Comparison of ENCODE assay signal across 13 cellular contexts in genomic region chr9:88742483-88742882, GRCh38.
DNase-seq lines count a peak whose midpoint lies in the region; ATAC-seq, FAIRE-seq and TF ChIP-seq lines count a peak whose summit lies in the region.
"Had no signal": no experiment of that assay in that cellular context is flagged by ENCODE, and none has a peak within 500 bp of the region (broad histone marks: within the 10 kb centered on the region; RNA-seq: fewer than 3 reads in every experiment).

No MANE protein-coding gene starts in this region.

- no peak overlapping the region for H2AFZ ChIP-seq in mesenchymal stem cell (ENCODE audit: low read depth, low read length)

- no peak for ATAC-seq in GM18873 (IDR thresholded peaks at IDR 0.05; ENCODE audit: low FRiP score, unreplicated experiment)

- H3K36me3 ChIP-seq in mesenchymal stem cell (ENCODE audit: control insufficient read depth in 1 of 2, insufficient read depth in 2 of 2, low read depth in 1 of 2, low read length in 2 of 2): no peaks in the 10 kb centered on the region
- H3K36me3 ChIP-seq in vagina: no peaks in the 10 kb centered on the region
- H3K36me3 ChIP-seq: HAP-1 had no signal

- peak overlapping the region; percentile 56 to 96 for H3K18ac ChIP-seq in mesenchymal stem cell (ENCODE audit: low read depth in 1 of 2, low read length in 2 of 2)

- peak overlapping the region; percentile 29 to 81 for H3K4ac ChIP-seq in mesenchymal stem cell (ENCODE audit: low read depth in 1 of 2, low read length in 2 of 2)

- H3K14ac ChIP-seq in mesenchymal stem cell (ENCODE audit: low read length in 2 of 2): peak overlapping the region in 1 of 2 experiments; percentile 78

- H3K79me1 ChIP-seq in mesenchymal stem cell (replicated peaks; ENCODE audit: low read length, poor library complexity, severe bottlenecking): no peaks in the 10 kb centered on the region

- TF ChIP-seq CTCF in HFF-Myc (IDR thresholded peaks at IDR 0.05; ENCODE audit: low read depth, low read length, missing control alignments) (no peak), vagina (IDR thresholded peaks at IDR 0.05) (no peak)

- peak overlapping the region; percentile 29 to 100 for H2BK12ac ChIP-seq in mesenchymal stem cell (ENCODE audit: low read length in 2 of 2)

- H3K9me3 ChIP-seq in mesenchymal stem cell (ENCODE audit: control insufficient read depth, low read length): no peaks in the 10 kb centered on the region
- H3K9me3 ChIP-seq in vagina: no peaks in the 10 kb centered on the region
- H3K9me3 ChIP-seq: HAP-1 had no signal

- H4K91ac ChIP-seq in mesenchymal stem cell (ENCODE audit: low read length): peak overlapping the region; percentile 36

- no peak overlapping the region for H2BK5ac ChIP-seq in mesenchymal stem cell (ENCODE audit: low read depth, low read length, poor library complexity, severe bottlenecking)

- H3K27ac ChIP-seq in mesenchymal stem cell (ENCODE audit: low read length, poor library complexity, severe bottlenecking): no peak overlapping the region
- H3K27ac ChIP-seq in vagina: peak overlapping the region; percentile 2

- TF ChIP-seq POLR2A in vagina (IDR thresholded peaks at IDR 0.05): no peak

- no peak overlapping the region for H3K4me2 ChIP-seq in mesenchymal stem cell (ENCODE audit: low read length, poor library complexity, severe bottlenecking)

- H3K4me1 ChIP-seq in mesenchymal stem cell (ENCODE audit: control insufficient read depth, insufficient read depth, low read depth, low read length) (peaks cover 10% of the 10 kb centered on the region), vagina (peaks cover 54% of the 10 kb centered on the region)
- H3K4me1 ChIP-seq: HAP-1 had no signal

- H3K27me3 ChIP-seq in mesenchymal stem cell (ENCODE audit: control insufficient read depth in 1 of 2, insufficient read depth in 1 of 2, low read length in 2 of 2) (no peaks in the 10 kb centered on the region), vagina (no peaks in the 10 kb centered on the region)

- peak overlapping the region; percentile 16 for H4K8ac ChIP-seq in mesenchymal stem cell (ENCODE audit: low read length)

- no peak overlapping the region for H2AK5ac ChIP-seq in mesenchymal stem cell (ENCODE audit: low read length, severe bottlenecking)

- 70% methylated on average over 6 of the region's 6 CpGs for WGBS in mesenchymal stem cell

- peak; percentile 49 for DNase-seq in HFF-Myc (ENCODE audit: extremely low read depth, low read depth)
- peak; percentile 93 for DNase-seq in dedifferentiated amniotic fluid mesenchymal stem cell (ENCODE audit: extremely low spot score)
- DNase-seq in mesenchymal stem cell: no peak
- DNase-seq in vagina (ENCODE audit: extremely low spot score in 2 of 2): no peak
- no peak for DNase-seq in RCC 7860 (ENCODE audit: low spot score)
- DNase-seq in LoVo (ENCODE audit: low spot score): no peak
- DNase-seq: DMS 273 treated with DMSO at 0.1 percent for 48 hours; glutamatergic neuron; NCI-H2029 treated with DMSO at 0.1 percent for 48 hours; stimulated activated CD4-positive, alpha-beta T cell treated with anti-CD3 and anti-CD28 coated beads, Interleukin-1b, Interleukin-23, amount 100 ng/mL, for 48 hours; stimulated activated naive CD4-positive, alpha-beta T cell treated with Interleukin-2 at 50 U/mL for 16 hours had no signal

- no peak overlapping the region for H3K4me3 ChIP-seq in HFF-Myc (replicated peaks; ENCODE audit: low read depth, low read length)
- no peak overlapping the region for H3K4me3 ChIP-seq in mesenchymal stem cell (ENCODE audit: insufficient read depth in 1 of 2, low read depth in 1 of 2, low read length in 2 of 2)
- H3K4me3 ChIP-seq in vagina: no peak overlapping the region
- H3K4me3 ChIP-seq: HAP-1 had no signal

- intact Hi-C loops in vagina (cut with DNase I): loop anchor here (10.0 kb wide), 1 partner anchor 252 kb away; the partner anchor contains the start of gene S1PR3

- no peak overlapping the region for H2BK15ac ChIP-seq in mesenchymal stem cell (ENCODE audit: low read depth, poor library complexity, severe bottlenecking)

- H3K23ac ChIP-seq in mesenchymal stem cell (ENCODE audit: low read length in 2 of 2): no peak overlapping the region

- H3K9ac ChIP-seq in mesenchymal stem cell (ENCODE audit: low read length): peak overlapping the region; percentile 75

- H2BK120ac ChIP-seq in mesenchymal stem cell (ENCODE audit: low read depth, low read length): peak overlapping the region; percentile 56

- FAIRE-seq in RCC 7860 (lab: Jason Lieb, UNC): no peak

Comparison
In these comparisons a context has a peak if more than half of its experiments do, and no peak if none do; other contexts are left out.
1. DNase-seq: peak in HFF-Myc (single experiment) and dedifferentiated amniotic fluid mesenchymal stem cell (single experiment); none in mesenchymal stem cell (single experiment), vagina (0 of 2), RCC 7860 (single experiment) and LoVo (single experiment).